1 cellular context compared by ENCODE assay signal in genomic region chr10:112960151-112960681, GRCh38.
TF ChIP-seq lines count a peak whose summit lies in the region.

No MANE protein-coding gene starts in this region.

TF ChIP-seq in WTC11, 78 proteins besides CTCF, POLR2A, EP300 and RAD21:
- no peak for TF ChIP-seq PRDM15 (CRISPR knock-in tag; IDR thresholded peaks at IDR 0.05)
- no peak for TF ChIP-seq ZNF425 (CRISPR knock-in tag; conservative IDR thresholded peaks at IDR 0.05)
- 0 out of 2 replicates have a peak, but pooled peaks have one; percentile 38 for TF ChIP-seq ZNF532 (CRISPR knock-in tag; IDR thresholded peaks at IDR 0.05; ENCODE audit: borderline replicate concordance)
